8 cellular contexts compared by ENCODE assay signal in the genomic region with DNA sequence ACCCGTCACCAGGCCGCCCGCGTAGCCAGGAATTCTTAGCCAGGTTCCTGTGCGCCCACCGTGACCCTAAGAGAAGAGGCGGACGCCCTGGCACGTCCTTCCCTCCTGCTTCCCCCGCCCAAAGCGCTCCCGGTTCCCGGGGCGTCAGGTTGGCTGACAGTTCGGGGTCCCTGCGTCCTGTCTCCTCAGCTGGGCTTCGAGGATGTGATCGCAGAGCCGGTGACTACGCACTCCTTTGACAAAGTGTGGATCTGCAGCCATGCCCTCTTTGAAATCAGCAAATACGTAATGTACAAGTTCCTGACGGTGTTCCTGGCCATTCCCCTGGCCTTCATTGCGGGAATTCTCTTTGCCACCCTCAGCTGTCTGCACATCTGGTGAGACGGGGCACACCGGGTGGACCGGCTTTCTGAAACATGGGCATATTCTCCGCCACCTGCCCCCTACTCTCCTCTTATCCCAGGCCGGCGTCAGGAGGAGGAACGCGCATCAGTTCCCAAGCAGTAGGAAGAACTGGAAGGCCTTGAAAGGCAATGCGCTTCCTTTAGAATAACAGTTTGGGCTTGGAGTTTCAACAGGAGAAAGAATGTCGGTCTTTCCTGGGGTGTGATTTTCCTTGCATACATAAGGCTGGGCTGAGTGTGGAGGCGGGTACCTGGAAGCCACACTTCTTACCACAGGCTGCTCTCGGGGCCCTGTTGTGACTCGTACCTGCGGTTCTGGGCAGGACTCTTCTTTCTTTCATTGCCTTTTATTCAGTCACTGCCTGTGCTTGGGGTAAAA.
DNase-seq lines count a peak whose midpoint lies in the region; ATAC-seq and TF ChIP-seq lines count a peak whose summit lies in the region.

No MANE protein-coding gene starts in this region.

- no peak overlapping the region for H3K27ac Mint-ChIP-seq in nephron progenitor cell

- no peak for TF ChIP-seq CTCF in nephron progenitor cell (IDR thresholded peaks at IDR 0.05)

- H3K36me3 Mint-ChIP-seq in nephron progenitor cell (ENCODE audit: low read depth), result no peaks in the 10 kb centered on the region

- H3K27me3 Mint-ChIP-seq in nephron progenitor cell (ENCODE audit: low read depth, poor library complexity), result peaks cover 68% of the 10 kb centered on the region

- H3K4me3 Mint-ChIP-seq in nephron progenitor cell, result peak overlapping the region; percentile 86

- peaks cover 10% of the 10 kb centered on the region for H3K4me1 Mint-ChIP-seq in nephron progenitor cell

- peaks cover 7% of the 10 kb centered on the region for H3K9me3 Mint-ChIP-seq in nephron progenitor cell

- ATAC-seq in HG03469 (IDR thresholded peaks at IDR 0.05; ENCODE audit: unreplicated experiment), result peak; percentile 67

- DNase-seq in DMS153 (lab: John Stamatoyannopoulos, UW) (peak; percentile 13), DMS153 treated with DMSO at 0.1 percent for 48 hours (lab: John Stamatoyannopoulos, UW; ENCODE audit: unreplicated experiment) (no peak), activated T-cell treated with anti-CD3 and anti-CD28 coated beads for 48 hours (ENCODE audit: low read depth) (peak; percentile 45), fibroblast of peridontal ligament (ENCODE audit: extremely low read depth) (peak; percentile 57), nephron progenitor cell (peak; percentile 21), T1000 (lab: John Stamatoyannopoulos, UW) (no peak), NCI-H446 (lab: John Stamatoyannopoulos, UW) (no peak)

Comparison
In these comparisons a context has a peak if more than half of its experiments do, and no peak if none do; other contexts are left out.
1. DNase-seq: peak in DMS153 (single experiment), activated T-cell treated with anti-CD3 and anti-CD28 coated beads for 48 hours (single experiment), fibroblast of peridontal ligament (single experiment) and nephron progenitor cell (single experiment); none in DMS153 treated with DMSO at 0.1 percent for 48 hours (single experiment), T1000 (single experiment) and NCI-H446 (0 of 2).